Comparison of ENCODE assay signal across 14 cellular contexts in genomic region chr12:106341086-106341879, GRCh38. TPM values are rescaled to one million over a fixed set of nuclear protein-coding genes. Genes with fewer than 3 reads are reported as not detected.
DNase-seq lines count a peak whose midpoint lies in the region; ATAC-seq, FAIRE-seq and TF ChIP-seq lines count a peak whose summit lies in the region.
"Had no signal": no experiment of that assay in that cellular context is flagged by ENCODE, and none has a peak within 500 bp of the region (broad histone marks: within the 10 kb centered on the region; RNA-seq: fewer than 3 reads in every experiment).

No MANE protein-coding gene starts in this region.

- H3K4me1 Mint-ChIP-seq in CD8-positive, alpha-beta memory T cell = peaks cover 7 to 20% (median 17%) of the 10 kb centered on the region in 3 donors

- ATAC-seq in heart left ventricle (peak in 2 of 4 donors; percentile 19 to 56), GM18861 (IDR thresholded peaks at IDR 0.05; ENCODE audit: unreplicated experiment) (no peak)
- ATAC-seq: HCT116 had no signal

- intact Hi-C loops in heart left ventricle (cut with DNase I) = loop anchor here in 7 of 10 donors (5.0 kb wide), 4 partner anchors 34 to 104 kb away; partner anchors contain the start of genes CKAP4 (in 3 of the 7) and TCP11L2 (in 2 of the 7)

- peaks cover 7% of the 10 kb centered on the region for H3K36me3 ChIP-seq in CD8-positive, alpha-beta memory T cell (ENCODE audit: insufficient read depth, low read length)
- H3K36me3 ChIP-seq in heart left ventricle (peaks cover 0 to 77% (median 20%) of the 10 kb centered on the region in 9 donors), skeletal muscle tissue (ENCODE audit: control insufficient read depth in 3 of 3, insufficient read depth in 3 of 3, low read length in 3 of 3) (peaks cover 0 to 13% (median 2%) of the 10 kb centered on the region in 3 donors)
- H3K36me3 ChIP-seq: colonic mucosa had no signal

- TF ChIP-seq POLR2A in heart left ventricle (IDR thresholded peaks at IDR 0.05) = no peak

- H3K4me3 ChIP-seq in CD8-positive, alpha-beta memory T cell (ENCODE audit: low read length) = no peak overlapping the region
- H3K4me3 ChIP-seq in heart left ventricle (no peak overlapping the region), skeletal muscle tissue (ENCODE audit: low read length in 3 of 3) (no peak overlapping the region)
- H3K4me3 ChIP-seq: colonic mucosa had no signal

- no peaks in the 10 kb centered on the region for H3K9me3 Mint-ChIP-seq in CD8-positive, alpha-beta memory T cell

- CTCF ChIA-PET in CD8-positive, alpha-beta memory T cell (lab: Charles Lee) = interaction anchor here (0.9 to 1.3 kb wide), 2 partner anchors 16 to 21 kb away, joined by 3 read pairs; no protein-coding TSS in a partner anchor
- CTCF ChIA-PET in RWPE1 (lab: Yijun Ruan, JAX) = interaction anchor here (2.2 kb wide), 1 partner anchor 114 kb away, joined by 5 read pairs; no protein-coding TSS in a partner anchor

- H3K27ac ChIP-seq in CD8-positive, alpha-beta memory T cell (ENCODE audit: low read depth, low read length) = no peak overlapping the region
- H3K27ac ChIP-seq in RWPE1 (peak overlapping the region; percentile 45), heart left ventricle (peak overlapping the region in 11 of 12 donors; percentile 65 to 86 (median 75)), skeletal muscle tissue (ENCODE audit: low read depth, low read length) (peak overlapping the region; percentile 66)
- H3K27ac ChIP-seq: colonic mucosa had no signal

- H3K9ac ChIP-seq in skeletal muscle tissue (ENCODE audit: low read depth in 1 of 3, low read length in 3 of 3) = peak overlapping the region in 2 of 3 donors; percentile 10 to 47

- TF ChIP-seq CTCF in RWPE1 (conservative IDR thresholded peaks at IDR 0.05; ENCODE audit: low read depth) = no peak
- no peak for TF ChIP-seq CTCF in heart left ventricle (IDR thresholded peaks at IDR 0.05)

- peak overlapping the region in 6 of 8 donors; percentile 7 to 80 (median 68) for H3K27ac Mint-ChIP-seq in CD8-positive, alpha-beta memory T cell

- H3K4me3 Mint-ChIP-seq in CD8-positive, alpha-beta memory T cell = no peak overlapping the region

- no peaks in the 10 kb centered on the region for H3K9me3 ChIP-seq in CD8-positive, alpha-beta memory T cell (ENCODE audit: low read length)
- no peaks in the 10 kb centered on the region for H3K9me3 ChIP-seq in heart left ventricle
- H3K9me3 ChIP-seq in skeletal muscle tissue (ENCODE audit: control insufficient read depth in 3 of 3, low read length in 3 of 3) = no peaks in the 10 kb centered on the region
- H3K9me3 ChIP-seq: colonic mucosa had no signal

- peaks cover 14 to 87% (median 34%) of the 10 kb centered on the region in 3 donors for H3K36me3 Mint-ChIP-seq in CD8-positive, alpha-beta memory T cell

- H3K27me3 Mint-ChIP-seq in CD8-positive, alpha-beta memory T cell = no peaks in the 10 kb centered on the region

- no peak for FAIRE-seq in GM19239 (lab: Jason Lieb, UNC)

- 36 to 53% (median 42%) methylated on average over 2 of the region's 2 CpGs for WGBS in heart left ventricle, 4 donors

- H3K27me3 ChIP-seq in CD8-positive, alpha-beta memory T cell (ENCODE audit: insufficient read depth, low read length, poor library complexity, severe bottlenecking) = no peaks in the 10 kb centered on the region
- no peaks in the 10 kb centered on the region for H3K27me3 ChIP-seq in heart left ventricle
- H3K27me3 ChIP-seq in skeletal muscle tissue (ENCODE audit: control insufficient read depth in 3 of 3, insufficient read depth in 3 of 3, low read length in 3 of 3) = no peaks in the 10 kb centered on the region
- H3K27me3 ChIP-seq: colonic mucosa had no signal

- no peak for DNase-seq in CD8-positive, alpha-beta memory T cell
- DNase-seq in RWPE1 (ENCODE audit: low spot score) (no peak), heart left ventricle (peak in 2 of 5 donors; percentile 40 to 44), GM19239 (ENCODE audit: insufficient read length, low spot score) (no peak), HUDEP-2 (lab: John Stamatoyannopoulos, UW; ENCODE audit: unreplicated experiment in 76 of 76) (no peak)
- DNase-seq: amniotic stem cell; colonic mucosa; midbrain; NCI-H2081; posterior cingulate gyrus; stimulated activated CD4-positive, alpha-beta T cell treated with anti-CD3 and anti-CD28 coated beads, Interleukin-2, amount 100 ng/mL, for 24 hours had no signal

- POLR2A ChIA-PET in CD8-positive, alpha-beta memory T cell (lab: Charles Lee) = no interaction called here
- POLR2A ChIA-PET in RWPE1 (lab: Yijun Ruan, JAX; ENCODE audit: low non-redundant PET) = no interaction called here

- H3K4me1 ChIP-seq in CD8-positive, alpha-beta memory T cell (ENCODE audit: insufficient read depth, low read length) = no peaks in the 10 kb centered on the region
- H3K4me1 ChIP-seq in heart left ventricle (peaks cover 10 to 63% (median 38%) of the 10 kb centered on the region in 12 donors), skeletal muscle tissue (ENCODE audit: control insufficient read depth in 3 of 3, insufficient read depth in 3 of 3, low read length in 3 of 3) (peaks cover 20 to 43% (median 30%) of the 10 kb centered on the region in 3 donors)

RNA-seq across cellular contexts. Expression of gene POLR3B, which starts 16.3 kb away (rescaled TPM):
- 10 to 100 TPM; 13.4 to 14.6 TPM for total RNA-seq in CD8-positive, alpha-beta memory T cell
- 5.3 TPM for polyA plus RNA-seq in CD8-positive, alpha-beta memory T cell
- total RNA-seq in heart left ventricle (10 to 100 TPM in 2 of 9 donors, 1 to 10 TPM in 7; 6.4 to 12.3 (median 9.3) TPM), skeletal muscle tissue (15.1 TPM)
- polyA plus RNA-seq in heart left ventricle = 1 to 10 TPM; 2.5 to 8.1 TPM

RNA-seq across cellular contexts. Expression of gene TCP11L2, which starts 38.8 kb away (rescaled TPM):
- 10 to 100 TPM; 11.8 to 13.0 TPM for total RNA-seq in CD8-positive, alpha-beta memory T cell
- polyA plus RNA-seq in CD8-positive, alpha-beta memory T cell = 19.3 TPM
- total RNA-seq in heart left ventricle (100 to 1,000 TPM in 5 of 9 donors, 10 to 100 TPM in 4; 60.8 to 147 (median 113) TPM), skeletal muscle tissue (50.6 TPM)
- 10 to 100 TPM; 15.5 to 17.3 TPM for polyA plus RNA-seq in heart left ventricle
